1 cellular context compared by ENCODE assay signal in the genomic region with DNA sequence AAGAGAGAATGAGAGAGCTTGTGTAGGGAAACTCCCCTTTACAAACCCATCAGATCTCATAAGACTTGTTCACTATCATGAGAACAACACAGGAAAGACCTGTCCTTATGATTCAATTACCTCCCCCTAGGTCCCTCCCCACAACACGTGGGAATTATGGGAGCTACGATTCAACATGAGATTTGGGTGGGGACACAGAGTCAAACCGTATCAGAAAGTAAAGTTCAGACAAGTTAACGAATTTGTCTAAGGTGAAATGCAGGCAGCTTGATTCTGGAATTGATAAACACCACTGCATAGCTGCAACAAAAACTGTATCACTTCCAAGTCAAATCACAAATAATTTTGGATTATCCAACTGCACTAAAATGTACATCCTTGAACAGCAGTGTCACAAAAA.
TF ChIP-seq lines count a peak whose summit lies in the region.

No MANE protein-coding gene starts in this region.

TF ChIP-seq in liver, 16 proteins besides CTCF, POLR2A, EP300 and RAD21 (continued from another document):
- TF ChIP-seq REST (IDR thresholded peaks at IDR 0.05) (no peak), HNF4A (conservative IDR thresholded peaks at IDR 0.05) (no peak)
